In the genomic region with DNA sequence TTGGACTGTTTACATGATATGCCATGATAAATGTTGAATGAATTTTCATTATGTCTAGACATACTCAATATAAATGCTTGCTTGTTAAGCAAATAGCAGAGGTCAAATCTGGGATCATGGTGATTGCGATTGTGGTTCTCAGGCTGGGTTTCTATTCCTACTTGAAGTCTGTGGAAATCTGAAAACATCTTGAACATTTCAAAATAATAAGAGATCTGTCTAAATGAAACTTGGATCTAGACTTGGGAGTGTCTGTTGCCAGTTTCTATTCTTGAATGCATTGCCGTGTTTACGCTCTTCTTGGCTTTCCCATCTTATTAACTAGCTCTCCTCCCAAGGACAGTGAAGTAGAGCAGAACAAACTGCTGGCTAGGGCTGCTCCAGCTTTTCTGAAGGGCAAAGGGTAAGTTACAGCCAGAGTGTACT, we compare ENCODE assay signal across 11 cellular contexts.
DNase-seq lines count a peak whose midpoint lies in the region; ATAC-seq and TF ChIP-seq lines count a peak whose summit lies in the region.
"Had no signal": no experiment of that assay in that cellular context is flagged by ENCODE, and none has a peak within 500 bp of the region (broad histone marks: within the 10 kb centered on the region; RNA-seq: fewer than 3 reads in every experiment).

No MANE protein-coding gene starts in this region.

- peak overlapping the region; percentile 25 for H3K4me3 ChIP-seq in coronary artery

- peaks cover 16% of the 10 kb centered on the region for H3K4me1 Mint-ChIP-seq in activated CD4-positive, alpha-beta memory T cell treated with anti-CD3 and anti-CD28 coated beads for 36 hours (ENCODE audit: low read depth)
- H3K4me1 Mint-ChIP-seq in effector memory CD8-positive, alpha-beta T cell (ENCODE audit: low read depth in 2 of 2), result no peaks in the 10 kb centered on the region

- ATAC-seq in effector memory CD8-positive, alpha-beta T cell (replicated peaks), result no peak

- intact Hi-C loops in activated CD4-positive, alpha-beta memory T cell treated with anti-CD3 and anti-CD28 coated beads for 36 hours (cut with micrococcal nuclease), result no loop called here

- POLR2A ChIA-PET in activated CD4-positive, alpha-beta memory T cell treated with anti-CD3 and anti-CD28 coated beads for 36 hours (lab: Charles Lee), result no interaction called here

- H3K27ac ChIP-seq in coronary artery (peak overlapping the region; percentile 75 to 78), layer of hippocampus (ENCODE audit: low read depth, low read length) (peak overlapping the region; percentile 44)

- CTCF ChIA-PET in activated CD4-positive, alpha-beta memory T cell treated with anti-CD3 and anti-CD28 coated beads for 36 hours (lab: Charles Lee), result no interaction called here

- no peak for TF ChIP-seq CTCF in coronary artery (IDR thresholded peaks at IDR 0.05)

- H3K4me3 Mint-ChIP-seq in activated CD4-positive, alpha-beta memory T cell treated with anti-CD3 and anti-CD28 coated beads for 36 hours, result no peak overlapping the region
- H3K4me3 Mint-ChIP-seq in effector memory CD8-positive, alpha-beta T cell, result no peak overlapping the region

- peaks cover 2% of the 10 kb centered on the region for H3K9me3 Mint-ChIP-seq in activated CD4-positive, alpha-beta memory T cell treated with anti-CD3 and anti-CD28 coated beads for 36 hours
- H3K9me3 Mint-ChIP-seq in effector memory CD8-positive, alpha-beta T cell, result peaks cover 0 to 2% of the 10 kb centered on the region in 2 donors

- DNase-seq in Ammon's horn (ENCODE audit: low spot score) (peak; percentile 52), coronary artery (ENCODE audit: low spot score) (no peak), retina (peak; percentile 69), kidney glomerular epithelial cell (lab: John Stamatoyannopoulos, UW) (no peak), T-helper 1 cell (no peak)
- DNase-seq in activated CD4-positive, alpha-beta memory T cell treated with anti-CD3 and anti-CD28 coated beads for 36 hours, result no peak
- no peak for DNase-seq in effector memory CD8-positive, alpha-beta T cell
- DNase-seq: amniotic stem cell, NCI-H1092, NCI-H524 had no signal

- H3K27me3 Mint-ChIP-seq in activated CD4-positive, alpha-beta memory T cell treated with anti-CD3 and anti-CD28 coated beads for 36 hours, result peaks cover 8% of the 10 kb centered on the region
- peaks cover 17 to 22% of the 10 kb centered on the region in 2 donors for H3K27me3 Mint-ChIP-seq in effector memory CD8-positive, alpha-beta T cell

- H3K36me3 Mint-ChIP-seq in activated CD4-positive, alpha-beta memory T cell treated with anti-CD3 and anti-CD28 coated beads for 36 hours, result no peaks in the 10 kb centered on the region
- H3K36me3 Mint-ChIP-seq in effector memory CD8-positive, alpha-beta T cell (ENCODE audit: insufficient read depth), result peaks cover 2% of the 10 kb centered on the region

- no peak overlapping the region for H3K27ac Mint-ChIP-seq in activated CD4-positive, alpha-beta memory T cell treated with anti-CD3 and anti-CD28 coated beads for 36 hours
- no peak overlapping the region for H3K27ac Mint-ChIP-seq in effector memory CD8-positive, alpha-beta T cell

- H3K27me3 ChIP-seq in layer of hippocampus (ENCODE audit: control insufficient read depth, insufficient read depth, low read length), result no peaks in the 10 kb centered on the region

Comparison
In these comparisons a context has a peak if more than half of its experiments do, and no peak if none do; other contexts are left out.
1. DNase-seq: peak in Ammon's horn (single experiment) and retina (single experiment); none in coronary artery (single experiment), kidney glomerular epithelial cell (single experiment), T-helper 1 cell (0 of 5), activated CD4-positive, alpha-beta memory T cell treated with anti-CD3 and anti-CD28 coated beads for 36 hours (single experiment) and effector memory CD8-positive, alpha-beta T cell (0 of 3).